In the genomic region with DNA sequence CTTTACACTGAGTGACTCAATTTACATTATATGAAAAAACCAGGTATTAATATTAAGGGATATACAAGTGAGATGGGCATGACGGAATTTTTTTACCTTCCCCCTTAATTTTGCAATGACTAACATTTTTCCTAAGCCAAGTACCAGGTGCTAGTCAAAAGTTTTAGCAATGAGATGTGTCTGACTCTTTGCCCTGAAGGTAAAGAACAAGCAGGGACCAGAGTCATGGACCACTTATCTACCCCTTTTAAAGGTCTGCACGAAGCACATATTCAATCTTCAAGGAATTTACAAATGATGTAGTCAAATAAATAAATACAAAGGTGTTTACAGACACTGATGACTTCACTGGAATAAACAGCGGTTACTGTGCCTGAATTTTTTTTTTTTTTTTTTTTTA, we compare ENCODE assay signal across 1 cellular context.
TF ChIP-seq lines count a peak whose summit lies in the region.

No MANE protein-coding gene starts in this region.

TF ChIP-seq in H1, 55 proteins besides CTCF, POLR2A, EP300 and RAD21:
- no peak for TF ChIP-seq CREB1 (IDR thresholded peaks at IDR 0.05)
- no peak for TF ChIP-seq CTBP2 (IDR thresholded peaks at IDR 0.05; ENCODE audit: borderline replicate concordance, insufficient read depth, insufficient read length, low read length)
- TF ChIP-seq ZNF274 (IDR thresholded peaks at IDR 0.05; ENCODE audit: borderline replicate concordance, extremely low read depth, low read length) = no peak
- no peak for TF ChIP-seq BACH1 (IDR thresholded peaks at IDR 0.05; ENCODE audit: low read length)
- no peak for TF ChIP-seq POLR2AphosphoS5 (IDR thresholded peaks at IDR 0.05; ENCODE audit: low read depth, low read length)
- TF ChIP-seq SIN3A (conservative IDR thresholded peaks at IDR 0.05 in 1 of 2, IDR thresholded peaks at IDR 0.05 in 1 of 2; ENCODE audit: low read depth in 1 of 2, low read length in 2 of 2) = no peak
- no peak for TF ChIP-seq EZH2 (IDR thresholded peaks at IDR 0.05; ENCODE audit: low read depth, low read length, severe bottlenecking)
- TF ChIP-seq, protein P1, sequence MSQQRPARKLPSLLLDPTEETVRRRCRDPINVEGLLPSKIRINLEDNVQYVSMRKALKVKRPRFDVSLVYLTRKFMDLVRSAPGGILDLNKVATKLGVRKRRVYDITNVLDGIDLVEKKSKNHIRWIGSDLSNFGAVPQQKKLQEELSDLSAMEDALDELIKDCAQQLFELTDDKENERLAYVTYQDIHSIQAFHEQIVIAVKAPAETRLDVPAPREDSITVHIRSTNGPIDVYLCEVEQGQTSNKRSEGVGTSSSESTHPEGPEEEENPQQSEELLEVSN (IDR thresholded peaks at IDR 0.05) = no peak
- no peak for TF ChIP-seq SP1 (IDR thresholded peaks at IDR 0.05; ENCODE audit: low read depth, low read length)
